Comparison of ENCODE assay signal across 20 cellular contexts in the genomic region with DNA sequence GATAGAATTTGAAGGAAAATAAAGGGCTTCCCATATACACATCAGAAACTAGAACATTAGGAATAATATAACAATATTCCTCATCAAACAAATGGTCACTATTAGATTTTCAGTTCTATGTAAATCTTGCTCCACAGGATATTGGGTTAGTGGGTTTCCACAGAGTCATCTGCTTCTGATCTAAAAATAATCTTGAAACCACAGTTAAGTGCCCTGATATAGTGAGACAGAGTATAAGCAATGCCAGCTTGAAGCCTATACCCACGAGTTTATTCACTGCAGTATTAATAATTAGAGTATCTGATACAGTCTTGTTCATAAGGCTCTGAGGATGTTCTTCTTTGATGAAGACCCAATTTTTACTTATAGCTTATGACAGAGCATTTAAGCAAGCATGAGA.
DNase-seq lines count a peak whose midpoint lies in the region; ATAC-seq, FAIRE-seq and TF ChIP-seq lines count a peak whose summit lies in the region.
"Had no signal": no experiment of that assay in that cellular context is flagged by ENCODE, and none has a peak within 500 bp of the region (broad histone marks: within the 10 kb centered on the region; RNA-seq: fewer than 3 reads in every experiment).

No MANE protein-coding gene starts in this region.

- 0 out of 2 replicates have a peak overlapping the region, but pooled peaks have one; percentile 48 for H2AFZ ChIP-seq in OCI-LY7 (ENCODE audit: low read length)

- H3K4me3 ChIP-seq in OCI-LY7 (ENCODE audit: low read depth, low read length, poor library complexity, severe bottlenecking): peak overlapping the region; percentile 1
- H3K4me3 ChIP-seq: SK-N-MC had no signal

- peak; percentile 23 for DNase-seq in NOMO-1 treated with DMSO at 0.1 percent for 48 hours (lab: John Stamatoyannopoulos, UW; ENCODE audit: unreplicated experiment)
- DNase-seq in NOMO-1 (lab: John Stamatoyannopoulos, UW; ENCODE audit: unreplicated experiment in 2 of 2): no peak
- peak; percentile 38 for DNase-seq in OCI-LY7 (ENCODE audit: low spot score)
- peak; percentile 54 for DNase-seq in myocyte (ENCODE audit: low read depth)
- no peak for DNase-seq in urothelium cell line (ENCODE audit: low spot score)
- DNase-seq in middle frontal gyrus (ENCODE audit: extremely low spot score, low spot score): no peak
- DNase-seq in iPS-NIHi11 (ENCODE audit: low spot score): no peak
- DNase-seq: CD8-positive, alpha-beta T cell; DMS53; KG1; NCI-H1417 treated with DMSO at 0.1 percent for 48 hours; NCI-H1930; NCI-H345; NCI-H524 treated with DMSO at 0.1 percent for 48 hours; SHP77 had no signal

- POLR2A ChIA-PET in OCI-LY7 (lab: Charles Lee): interaction anchor here (0.6 to 2.8 kb wide), 7 partner anchors 9 to 82 kb away, joined by 3 to 17 read pairs (median 4); no protein-coding TSS in a partner anchor

- H4K20me1 ChIP-seq in OCI-LY7 (ENCODE audit: insufficient read depth, low read length): no peaks in the 10 kb centered on the region

- no peak for TF ChIP-seq CTCF in OCI-LY7 (conservative IDR thresholded peaks at IDR 0.05; ENCODE audit: low read length)

- ATAC-seq in HG03457 (IDR thresholded peaks at IDR 0.05; ENCODE audit: unreplicated experiment): no peak
- ATAC-seq: CD8-positive, alpha-beta T cell; HepG2 had no signal

- peaks cover 15% of the 10 kb centered on the region for H3K4me1 ChIP-seq in OCI-LY7 (ENCODE audit: insufficient read depth, low read length, poor library complexity, severe bottlenecking)

- CTCF ChIA-PET in OCI-LY7 (lab: Charles Lee; ENCODE audit: unreplicated experiment): no interaction called here

- H3K27ac ChIP-seq in OCI-LY7 (ENCODE audit: low read depth, low read length, poor library complexity, severe bottlenecking): peak overlapping the region; percentile 28
- H3K27ac ChIP-seq: 22Rv1, SK-N-MC had no signal

- peak overlapping the region; percentile 43 for H3K4me2 ChIP-seq in OCI-LY7 (ENCODE audit: low read length)

- intact Hi-C loops in OCI-LY7 (cut with micrococcal nuclease; ENCODE audit: unreplicated experiment): no loop called here

- H3K9me3 ChIP-seq in OCI-LY7 (ENCODE audit: low read length): peaks cover 27% of the 10 kb centered on the region

- peak; percentile 37 for FAIRE-seq in urothelium cell line (lab: Jason Lieb, UNC)
- FAIRE-seq: H54, HepG2 had no signal

- BruUV-seq in OCI-LY7 (replicated peaks; lab: Mats Ljungman, UMichigan): no TSS peak

- H3K9me2 ChIP-seq in OCI-LY7 (ENCODE audit: insufficient read depth, low read length): no peaks in the 10 kb centered on the region

- H3K79me2 ChIP-seq in OCI-LY7 (ENCODE audit: insufficient read depth, low read depth, low read length): no peaks in the 10 kb centered on the region

- H3K36me3 ChIP-seq in OCI-LY7 (ENCODE audit: insufficient read depth, low read length): peaks cover 40% of the 10 kb centered on the region

Comparison
In these comparisons a context has a peak if more than half of its experiments do, and no peak if none do; other contexts are left out.
1. DNase-seq: peak in NOMO-1 treated with DMSO at 0.1 percent for 48 hours (single experiment), OCI-LY7 (single experiment) and myocyte (single experiment); none in NOMO-1 (0 of 2), urothelium cell line (single experiment), middle frontal gyrus (single experiment) and iPS-NIHi11 (single experiment).